ENCODE assay signal across 34 cellular contexts in genomic region chr17:41407226-41407625, GRCh38. TPM values are rescaled to one million over a fixed set of nuclear protein-coding genes. Genes with fewer than 3 reads are reported as not detected.
"Had no signal": no experiment of that assay in that cellular context is flagged by ENCODE, and none has a peak within 500 bp of the region (broad histone marks: within the 10 kb centered on the region; RNA-seq: fewer than 3 reads in every experiment).

No MANE protein-coding gene starts in this region.

- H3K4me1 Mint-ChIP-seq: naive B cell had no signal

- H3K36me3 Mint-ChIP-seq: mesothelial cell of epicardium, naive B cell had no signal

- H3K4me3 ChIP-seq: colonic mucosa, esophagus squamous epithelium, gastrocnemius medialis, heart right ventricle, left lung, lower lobe of right lung, mucosa of descending colon had no signal

- DNase-seq: colonic mucosa; cortex of kidney; effector CD4-positive, alpha-beta T cell; effector memory CD4-positive, alpha-beta T cell; erythroblast; esophagus squamous epithelium; foreskin fibroblast; foreskin melanocyte; gastrocnemius medialis; glutamatergic neuron; head of caudate nucleus; heart right ventricle; hippocampal formation; left cardiac atrium; left lung; left ventricle myocardium superior; lower lobe of right lung; mesenchymal stem cell; mucosa of descending colon; naive B cell had no signal

- FAIRE-seq: endometrium, islet of Langerhans, keratinocyte had no signal

- H3K27ac Mint-ChIP-seq: dendritic cell treated with granulocyte-macrophage colony-stimulating factor and Interleukin-4, amounts not matched to agents 40 ng/mL and 50 ng/mL, for 4 days; mesothelial cell of epicardium; naive B cell had no signal

- H3K9me3 Mint-ChIP-seq: dendritic cell treated with granulocyte-macrophage colony-stimulating factor and Interleukin-4, amounts not matched to agents 40 ng/mL and 50 ng/mL, for 4 days; mesothelial cell of epicardium had no signal

- H3K4me1 ChIP-seq: colonic mucosa, gastrocnemius medialis, lower lobe of right lung had no signal

- H3K9me3 ChIP-seq: colonic mucosa, esophagus squamous epithelium, gastrocnemius medialis, heart right ventricle, left lung, lower lobe of right lung, mucosa of descending colon had no signal

- ATAC-seq: esophagus mucosa, gastrocnemius medialis, heart right ventricle, left cardiac atrium, left lung, left ventricle myocardium superior, lower lobe of right lung, mucosa of descending colon had no signal

- H3K27me3 ChIP-seq: colonic mucosa, esophagus squamous epithelium, gastrocnemius medialis, left lung had no signal

- H3K27ac ChIP-seq: colonic mucosa, epithelial cell of prostate, esophagus squamous epithelium, gastrocnemius medialis, heart right ventricle, left lung, lower lobe of right lung had no signal

- H3K36me3 ChIP-seq: colonic mucosa, esophagus squamous epithelium, gastrocnemius medialis, heart right ventricle, left lung, lower lobe of right lung had no signal

- H3K4me3 Mint-ChIP-seq: dendritic cell treated with granulocyte-macrophage colony-stimulating factor and Interleukin-4, amounts not matched to agents 40 ng/mL and 50 ng/mL, for 4 days; mesothelial cell of epicardium; naive B cell had no signal

RNA-seq across cellular contexts. Expression of gene KRT31, which starts 9.8 kb away (rescaled TPM):
- total RNA-seq: colonic mucosa, dermis microvascular lymphatic vessel endothelial cell, glomerular endothelial cell, heart right ventricle, kidney epithelial cell, left cardiac atrium, left lung, left ventricle myocardium superior, lower lobe of right lung, lung microvascular endothelial cell, mesenteric fat pad, mesothelial cell of epicardium, mucosa of descending colon had no signal

RNA-seq across cellular contexts. Expression of gene KRT37, which starts 17.2 kb away (rescaled TPM):
- total RNA-seq: colonic mucosa, dermis microvascular lymphatic vessel endothelial cell, esophagus mucosa, esophagus squamous epithelium, gastrocnemius medialis, glomerular endothelial cell, heart right ventricle, kidney epithelial cell, left cardiac atrium, left lung, left ventricle myocardium superior, lower leg skin, lower lobe of right lung, lung microvascular endothelial cell, mesenteric fat pad, mesothelial cell of epicardium, mucosa of descending colon, myocyte had no signal
- polyA plus RNA-seq: heart right ventricle had no signal

RNA-seq across cellular contexts. Expression of gene KRT34, which starts 25.1 kb away (rescaled TPM):
- total RNA-seq: colonic mucosa, dermis microvascular lymphatic vessel endothelial cell, gastrocnemius medialis, heart right ventricle, left cardiac atrium, left lung, left ventricle myocardium superior, lower lobe of right lung, lung microvascular endothelial cell, mesenteric fat pad, mesothelial cell of epicardium, mucosa of descending colon had no signal
- polyA plus RNA-seq: heart right ventricle had no signal

RNA-seq across cellular contexts. Expression of gene KRT38, which starts 33.6 kb away (rescaled TPM):
- total RNA-seq: colonic mucosa, dermis microvascular lymphatic vessel endothelial cell, esophagus mucosa, gastrocnemius medialis, glomerular endothelial cell, heart right ventricle, kidney epithelial cell, left cardiac atrium, left lung, left ventricle myocardium superior, lower lobe of right lung, lung microvascular endothelial cell, mesenteric fat pad, mesothelial cell of epicardium, mucosa of descending colon, myocyte had no signal
- polyA plus RNA-seq: heart right ventricle, keratinocyte had no signal

RNA-seq across cellular contexts. Expression of gene KRT33B, which starts 37.6 kb away (rescaled TPM):
- total RNA-seq: colonic mucosa, dermis microvascular lymphatic vessel endothelial cell, esophagus mucosa, gastrocnemius medialis, glomerular endothelial cell, heart right ventricle, left cardiac atrium, left lung, left ventricle myocardium superior, lower lobe of right lung, lung microvascular endothelial cell, mesenteric fat pad, mesothelial cell of epicardium, mucosa of descending colon had no signal
- polyA plus RNA-seq: heart right ventricle had no signal
